ENCODE assay signal across 9 cellular contexts in the genomic region with DNA sequence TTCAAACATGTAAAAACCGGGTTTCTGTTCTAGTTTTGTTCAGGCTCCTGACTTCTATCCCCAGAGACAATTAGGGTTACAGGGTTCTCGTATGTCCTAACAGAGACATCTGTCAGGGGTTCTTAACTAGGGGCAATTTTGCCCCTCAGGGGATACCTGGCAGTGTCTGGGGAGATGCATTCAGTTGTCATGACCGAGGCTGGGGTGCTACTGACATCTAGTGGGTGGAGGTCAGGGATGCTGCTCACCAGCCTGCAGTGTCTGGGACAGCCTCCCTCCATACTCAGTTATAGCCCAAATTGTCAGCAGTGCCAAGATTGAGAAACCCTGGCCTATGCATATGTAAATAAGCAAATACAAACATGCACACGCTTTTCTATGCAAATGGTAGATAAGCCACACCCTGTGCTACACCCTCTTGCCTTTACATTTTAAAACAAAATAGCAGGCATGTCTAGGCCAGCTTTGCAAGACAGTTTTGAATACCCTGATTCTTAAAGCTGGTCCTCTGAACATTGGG. TPM values are rescaled to one million over a fixed set of nuclear protein-coding genes. Genes with fewer than 3 reads are reported as not detected.
A peak's percentile ranks its signal among the peaks of the same experiment; 100 is the strongest.
DNase-seq lines count a peak whose midpoint lies in the region; ATAC-seq and TF ChIP-seq lines count a peak whose summit lies in the region.
"Had no signal": no experiment of that assay in that cellular context is flagged by ENCODE, and none has a peak within 500 bp of the region (broad histone marks: within the 10 kb centered on the region; RNA-seq: fewer than 3 reads in every experiment).

No MANE protein-coding gene starts in this region.

- peak overlapping the region in 2 of 4 donors; percentile 31 to 86 for H3K27ac ChIP-seq in gastroesophageal sphincter

- no peak for TF ChIP-seq POLR2A in gastroesophageal sphincter (IDR thresholded peaks at IDR 0.05)

- no peak for TF ChIP-seq EP300 in gastroesophageal sphincter (IDR thresholded peaks at IDR 0.05)

- TF ChIP-seq CTCF in GM12865 (IDR thresholded peaks at IDR 0.05; ENCODE audit: insufficient read depth, low read depth, low read length, missing control alignments) = peak; percentile 71
- peak; percentile 16 for TF ChIP-seq CTCF in foreskin fibroblast (IDR thresholded peaks at IDR 0.05; ENCODE audit: low read depth, low read length)
- peak in 1 of 4 experiments; percentile 16 for TF ChIP-seq CTCF in gastroesophageal sphincter (IDR thresholded peaks at IDR 0.05)

- H3K9me3 ChIP-seq in gastroesophageal sphincter = no peaks in the 10 kb centered on the region

- H3K27me3 ChIP-seq in gastroesophageal sphincter = no peaks in the 10 kb centered on the region

- peaks cover 0 to 39% of the 10 kb centered on the region in 2 donors for H3K36me3 ChIP-seq in gastroesophageal sphincter

- ATAC-seq in GM21360 (IDR thresholded peaks at IDR 0.05; ENCODE audit: unreplicated experiment) (peak; percentile 72), HG03521 (IDR thresholded peaks at IDR 0.05; ENCODE audit: unreplicated experiment) (peak; percentile 62), gastroesophageal sphincter (no peak)

- H3K4me3 ChIP-seq in GM12865 (ENCODE audit: low read depth, low read length) (no peak overlapping the region), foreskin fibroblast (ENCODE audit: low read depth in 1 of 2, low read length in 2 of 2) (no peak overlapping the region), gastroesophageal sphincter (no peak overlapping the region)

- H3K4me1 ChIP-seq in gastroesophageal sphincter = peaks cover 0 to 45% (median 11%) of the 10 kb centered on the region in 3 donors

- DNase-seq in GM12865 (ENCODE audit: low read depth) = peak; percentile 83
- DNase-seq in T-helper 22 cell (ENCODE audit: low read depth) = peak; percentile 21
- no peak for DNase-seq in foreskin fibroblast
- DNase-seq in AG08395 (ENCODE audit: low spot score) = no peak
- no peak for DNase-seq in NCI-H1092 (lab: John Stamatoyannopoulos, UW)
- DNase-seq: natural killer cell had no signal

- WGBS in gastroesophageal sphincter (ENCODE audit: low coverage in 1 of 2), 2 donors = 93 to 100% methylated on average over 2 to 3 of the region's 4 CpGs

RNA-seq across cellular contexts. Expression of a gene that starts 37.4 kb away (rescaled TPM):
- total RNA-seq in gastroesophageal sphincter = 10 to 100 TPM; 19.9 to 38.3 (median 35.0) TPM

RNA-seq across cellular contexts. Expression of a gene that starts 39.5 kb away (rescaled TPM):
- 100 to 1,000 TPM in 2 of 4 donors, 10 to 100 TPM in 2; 79.2 to 136 (median 102) TPM for total RNA-seq in gastroesophageal sphincter

Comparison
In these comparisons a context has a peak if more than half of its experiments do, and no peak if none do; other contexts are left out.
1. DNase-seq: peak in GM12865 (single experiment) and T-helper 22 cell (single experiment); none in foreskin fibroblast (0 of 2), AG08395 (single experiment) and NCI-H1092 (single experiment).